ENCODE assay signal across 1 cellular context in the genomic region with DNA sequence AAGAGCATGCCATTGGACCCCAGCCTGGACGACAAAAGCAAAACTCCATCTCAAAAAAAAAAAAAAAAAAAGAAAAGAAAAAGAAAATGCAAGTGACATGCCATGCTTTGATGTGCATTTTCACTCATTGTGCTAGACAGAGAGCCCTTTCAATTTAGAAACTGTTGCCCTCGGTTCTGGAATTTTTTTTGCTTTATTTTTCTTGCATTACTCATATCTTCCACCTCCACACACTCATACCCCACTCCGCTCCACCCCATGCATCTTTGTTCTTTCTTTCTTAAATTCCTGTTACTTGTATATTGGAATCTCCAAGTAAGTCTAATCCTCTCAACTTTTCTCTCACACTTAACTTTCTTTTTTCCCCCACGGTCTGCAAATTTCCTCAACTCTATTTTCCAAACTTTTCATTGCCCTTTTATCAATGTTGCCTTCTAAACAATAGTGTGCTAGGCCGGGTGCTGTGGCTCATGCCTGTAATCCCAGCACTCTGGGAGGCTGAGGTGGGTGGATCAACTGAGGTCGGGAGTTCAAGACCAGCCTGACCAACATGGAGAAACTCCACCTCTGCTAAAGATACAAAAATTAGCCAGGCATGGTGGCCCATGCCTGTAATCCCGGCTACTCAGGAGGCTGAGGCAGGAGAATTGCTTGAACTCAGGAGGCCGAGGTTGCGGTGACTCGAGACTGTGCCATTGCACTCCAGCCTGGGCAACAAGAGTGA.
TF ChIP-seq lines count a peak whose summit lies in the region.

No MANE protein-coding gene starts in this region.

TF ChIP-seq in GM23338, 12 proteins besides CTCF, POLR2A, EP300 and RAD21 (continued from another document):
- TF ChIP-seq, protein P1, sequence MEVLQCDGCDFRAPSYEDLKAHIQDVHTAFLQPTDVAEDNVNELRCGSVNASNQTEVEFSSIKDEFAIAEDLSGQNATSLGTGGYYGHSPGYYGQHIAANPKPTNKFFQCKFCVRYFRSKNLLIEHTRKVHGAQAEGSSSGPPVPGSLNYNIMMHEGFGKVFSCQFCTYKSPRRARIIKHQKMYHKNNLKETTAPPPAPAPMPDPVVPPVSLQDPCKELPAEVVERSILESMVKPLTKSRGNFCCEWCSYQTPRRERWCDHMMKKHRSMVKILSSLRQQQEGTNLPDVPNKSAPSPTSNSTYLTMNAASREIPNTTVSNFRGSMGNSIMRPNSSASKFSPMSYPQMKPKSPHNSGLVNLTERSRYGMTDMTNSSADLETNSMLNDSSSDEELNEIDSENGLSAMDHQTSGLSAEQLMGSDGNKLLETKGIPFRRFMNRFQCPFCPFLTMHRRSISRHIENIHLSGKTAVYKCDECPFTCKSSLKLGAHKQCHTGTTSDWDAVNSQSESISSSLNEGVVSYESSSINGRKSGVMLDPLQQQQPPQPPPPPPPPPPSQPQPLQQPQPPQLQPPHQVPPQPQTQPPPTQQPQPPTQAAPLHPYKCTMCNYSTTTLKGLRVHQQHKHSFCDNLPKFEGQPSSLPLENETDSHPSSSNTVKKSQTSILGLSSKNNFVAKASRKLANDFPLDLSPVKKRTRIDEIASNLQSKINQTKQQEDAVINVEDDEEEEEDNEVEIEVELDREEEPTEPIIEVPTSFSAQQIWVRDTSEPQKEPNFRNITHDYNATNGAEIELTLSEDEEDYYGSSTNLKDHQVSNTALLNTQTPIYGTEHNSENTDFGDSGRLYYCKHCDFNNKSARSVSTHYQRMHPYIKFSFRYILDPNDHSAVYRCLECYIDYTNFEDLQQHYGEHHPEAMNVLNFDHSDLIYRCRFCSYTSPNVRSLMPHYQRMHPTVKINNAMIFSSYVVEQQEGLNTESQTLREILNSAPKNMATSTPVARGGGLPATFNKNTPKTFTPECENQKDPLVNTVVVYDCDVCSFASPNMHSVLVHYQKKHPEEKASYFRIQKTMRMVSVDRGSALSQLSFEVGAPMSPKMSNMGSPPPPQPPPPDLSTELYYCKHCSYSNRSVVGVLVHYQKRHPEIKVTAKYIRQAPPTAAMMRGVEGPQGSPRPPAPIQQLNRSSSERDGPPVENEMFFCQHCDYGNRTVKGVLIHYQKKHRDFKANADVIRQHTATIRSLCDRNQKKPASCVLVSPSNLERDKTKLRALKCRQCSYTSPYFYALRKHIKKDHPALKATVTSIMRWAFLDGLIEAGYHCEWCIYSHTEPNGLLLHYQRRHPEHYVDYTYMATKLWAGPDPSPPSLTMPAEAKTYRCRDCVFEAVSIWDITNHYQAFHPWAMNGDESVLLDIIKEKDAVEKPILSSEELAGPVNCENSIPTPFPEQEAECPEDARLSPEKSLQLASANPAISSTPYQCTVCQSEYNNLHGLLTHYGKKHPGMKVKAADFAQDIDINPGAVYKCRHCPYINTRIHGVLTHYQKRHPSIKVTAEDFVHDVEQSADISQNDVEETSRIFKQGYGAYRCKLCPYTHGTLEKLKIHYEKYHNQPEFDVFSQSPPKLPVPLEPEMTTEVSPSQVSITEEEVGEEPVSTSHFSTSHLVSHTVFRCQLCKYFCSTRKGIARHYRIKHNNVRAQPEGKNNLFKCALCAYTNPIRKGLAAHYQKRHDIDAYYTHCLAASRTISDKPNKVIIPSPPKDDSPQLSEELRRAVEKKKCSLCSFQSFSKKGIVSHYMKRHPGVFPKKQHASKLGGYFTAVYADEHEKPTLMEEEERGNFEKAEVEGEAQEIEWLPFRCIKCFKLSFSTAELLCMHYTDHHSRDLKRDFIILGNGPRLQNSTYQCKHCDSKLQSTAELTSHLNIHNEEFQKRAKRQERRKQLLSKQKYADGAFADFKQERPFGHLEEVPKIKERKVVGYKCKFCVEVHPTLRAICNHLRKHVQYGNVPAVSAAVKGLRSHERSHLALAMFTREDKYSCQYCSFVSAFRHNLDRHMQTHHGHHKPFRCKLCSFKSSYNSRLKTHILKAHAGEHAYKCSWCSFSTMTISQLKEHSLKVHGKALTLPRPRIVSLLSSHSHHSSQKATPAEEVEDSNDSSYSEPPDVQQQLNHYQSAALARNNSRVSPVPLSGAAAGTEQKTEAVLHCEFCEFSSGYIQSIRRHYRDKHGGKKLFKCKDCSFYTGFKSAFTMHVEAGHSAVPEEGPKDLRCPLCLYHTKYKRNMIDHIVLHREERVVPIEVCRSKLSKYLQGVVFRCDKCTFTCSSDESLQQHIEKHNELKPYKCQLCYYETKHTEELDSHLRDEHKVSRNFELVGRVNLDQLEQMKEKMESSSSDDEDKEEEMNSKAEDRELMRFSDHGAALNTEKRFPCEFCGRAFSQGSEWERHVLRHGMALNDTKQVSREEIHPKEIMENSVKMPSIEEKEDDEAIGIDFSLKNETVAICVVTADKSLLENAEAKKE (CRISPR knock-in tag; IDR thresholded peaks at IDR 0.05), result no peak
- TF ChIP-seq, protein P2, sequence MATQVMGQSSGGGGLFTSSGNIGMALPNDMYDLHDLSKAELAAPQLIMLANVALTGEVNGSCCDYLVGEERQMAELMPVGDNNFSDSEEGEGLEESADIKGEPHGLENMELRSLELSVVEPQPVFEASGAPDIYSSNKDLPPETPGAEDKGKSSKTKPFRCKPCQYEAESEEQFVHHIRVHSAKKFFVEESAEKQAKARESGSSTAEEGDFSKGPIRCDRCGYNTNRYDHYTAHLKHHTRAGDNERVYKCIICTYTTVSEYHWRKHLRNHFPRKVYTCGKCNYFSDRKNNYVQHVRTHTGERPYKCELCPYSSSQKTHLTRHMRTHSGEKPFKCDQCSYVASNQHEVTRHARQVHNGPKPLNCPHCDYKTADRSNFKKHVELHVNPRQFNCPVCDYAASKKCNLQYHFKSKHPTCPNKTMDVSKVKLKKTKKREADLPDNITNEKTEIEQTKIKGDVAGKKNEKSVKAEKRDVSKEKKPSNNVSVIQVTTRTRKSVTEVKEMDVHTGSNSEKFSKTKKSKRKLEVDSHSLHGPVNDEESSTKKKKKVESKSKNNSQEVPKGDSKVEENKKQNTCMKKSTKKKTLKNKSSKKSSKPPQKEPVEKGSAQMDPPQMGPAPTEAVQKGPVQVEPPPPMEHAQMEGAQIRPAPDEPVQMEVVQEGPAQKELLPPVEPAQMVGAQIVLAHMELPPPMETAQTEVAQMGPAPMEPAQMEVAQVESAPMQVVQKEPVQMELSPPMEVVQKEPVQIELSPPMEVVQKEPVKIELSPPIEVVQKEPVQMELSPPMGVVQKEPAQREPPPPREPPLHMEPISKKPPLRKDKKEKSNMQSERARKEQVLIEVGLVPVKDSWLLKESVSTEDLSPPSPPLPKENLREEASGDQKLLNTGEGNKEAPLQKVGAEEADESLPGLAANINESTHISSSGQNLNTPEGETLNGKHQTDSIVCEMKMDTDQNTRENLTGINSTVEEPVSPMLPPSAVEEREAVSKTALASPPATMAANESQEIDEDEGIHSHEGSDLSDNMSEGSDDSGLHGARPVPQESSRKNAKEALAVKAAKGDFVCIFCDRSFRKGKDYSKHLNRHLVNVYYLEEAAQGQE (IDR thresholded peaks at IDR 0.05; ENCODE audit: unreplicated experiment), result no peak
- TF ChIP-seq, protein P3, sequence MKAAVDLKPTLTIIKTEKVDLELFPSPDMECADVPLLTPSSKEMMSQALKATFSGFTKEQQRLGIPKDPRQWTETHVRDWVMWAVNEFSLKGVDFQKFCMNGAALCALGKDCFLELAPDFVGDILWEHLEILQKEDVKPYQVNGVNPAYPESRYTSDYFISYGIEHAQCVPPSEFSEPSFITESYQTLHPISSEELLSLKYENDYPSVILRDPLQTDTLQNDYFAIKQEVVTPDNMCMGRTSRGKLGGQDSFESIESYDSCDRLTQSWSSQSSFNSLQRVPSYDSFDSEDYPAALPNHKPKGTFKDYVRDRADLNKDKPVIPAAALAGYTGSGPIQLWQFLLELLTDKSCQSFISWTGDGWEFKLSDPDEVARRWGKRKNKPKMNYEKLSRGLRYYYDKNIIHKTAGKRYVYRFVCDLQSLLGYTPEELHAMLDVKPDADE (IDR thresholded peaks at IDR 0.05), result no peak
- no peak for TF ChIP-seq EZH2phosphoT487 (IDR thresholded peaks at IDR 0.05; ENCODE audit: unreplicated experiment)
